23 cellular contexts compared by ENCODE assay signal in the genomic region with DNA sequence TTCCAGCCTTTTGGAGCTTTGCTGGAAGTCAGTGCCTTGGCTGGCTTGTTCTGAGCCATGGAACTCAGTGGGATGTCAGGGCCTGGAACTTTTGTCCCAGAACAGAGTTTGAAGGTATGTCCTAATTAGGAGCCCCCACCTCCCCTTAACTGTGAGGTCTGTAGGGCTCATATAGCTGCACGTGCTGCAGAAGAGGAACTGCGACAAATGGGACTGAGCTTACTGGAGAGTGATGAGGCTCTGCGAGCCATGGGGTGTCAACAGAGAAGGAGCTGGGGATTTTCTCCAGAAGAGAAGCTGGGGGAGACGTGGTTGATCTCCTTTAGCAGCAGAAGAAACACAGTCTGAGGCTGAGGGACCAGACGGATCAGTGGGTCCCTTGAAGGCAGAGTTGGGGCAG. TPM values are rescaled to one million over a fixed set of nuclear protein-coding genes. Genes with fewer than 3 reads are reported as not detected.
DNase-seq lines count a peak whose midpoint lies in the region; TF ChIP-seq lines count a peak whose summit lies in the region.
"Had no signal": no experiment of that assay in that cellular context is flagged by ENCODE, and none has a peak within 500 bp of the region (broad histone marks: within the 10 kb centered on the region; RNA-seq: fewer than 3 reads in every experiment).

No MANE protein-coding gene starts in this region.

- intact Hi-C loops in sigmoid colon (cut with DNase I) (no loop called here), adrenal gland (cut with DNase I) (no loop called here)

- 73 to 95% methylated on average over 5 of the region's 5 CpGs for WGBS in sigmoid colon, 2 donors
- WGBS in adrenal gland, 4 donors = 90 to 96% (median 91%) methylated on average over 4 to 5 of the region's 5 CpGs

- H3K27ac ChIP-seq in BLaER1 (no peak overlapping the region), sigmoid colon (no peak overlapping the region), adrenal gland (no peak overlapping the region)
- H3K27ac ChIP-seq: Peyer's patch, SJCRH30 had no signal

- no peaks in the 10 kb centered on the region for H3K27me3 ChIP-seq in BLaER1
- H3K27me3 ChIP-seq in sigmoid colon = no peaks in the 10 kb centered on the region
- H3K27me3 ChIP-seq in adrenal gland = no peaks in the 10 kb centered on the region
- H3K27me3 ChIP-seq in H7 (ENCODE audit: control insufficient read depth, insufficient read depth, low read length) = no peaks in the 10 kb centered on the region; the same call in 1 of the 2 replicates
- H3K27me3 ChIP-seq: Peyer's patch, SJCRH30 had no signal

- no peak for TF ChIP-seq EP300 in sigmoid colon (IDR thresholded peaks at IDR 0.05)

- H3K9me3 ChIP-seq in BLaER1 (no peaks in the 10 kb centered on the region), sigmoid colon (no peaks in the 10 kb centered on the region), adrenal gland (replicated peaks in 1 of 3) (no peaks in the 10 kb centered on the region)
- H3K9me3 ChIP-seq: Peyer's patch, SJCRH30 had no signal

- TF ChIP-seq CTCF in chondrocyte (IDR thresholded peaks at IDR 0.05) (no peak), sigmoid colon (IDR thresholded peaks at IDR 0.05) (no peak), adrenal gland (IDR thresholded peaks at IDR 0.05) (no peak)

- no peak overlapping the region for H3K4me3 Mint-ChIP-seq in chondrocyte (ENCODE audit: unreplicated experiment)
- H3K4me3 Mint-ChIP-seq in activated T-cell treated with anti-CD3 and anti-CD28 coated beads, Interleukin-2, amount 50 U/mL, for 24 hours = no peak overlapping the region
- H3K4me3 Mint-ChIP-seq: CD4-positive, alpha-beta T cell had no signal

- peaks cover 12% of the 10 kb centered on the region; the same call in 1 of the 2 replicates for H3K36me3 ChIP-seq in BLaER1
- peaks cover 0 to 9% (median 0%) of the 10 kb centered on the region in 4 donors for H3K36me3 ChIP-seq in sigmoid colon
- H3K36me3 ChIP-seq in adrenal gland (replicated peaks in 1 of 2) = no peaks in the 10 kb centered on the region
- no peaks in the 10 kb centered on the region; the same call in 1 of the 2 replicates for H3K36me3 ChIP-seq in H7 (replicated peaks; ENCODE audit: control insufficient read depth, insufficient read depth, low read length)
- H3K36me3 ChIP-seq: Peyer's patch, SJCRH30 had no signal

- H3K9me3 Mint-ChIP-seq in chondrocyte (ENCODE audit: low read depth) = no peaks in the 10 kb centered on the region
- no peaks in the 10 kb centered on the region for H3K9me3 Mint-ChIP-seq in activated T-cell treated with anti-CD3 and anti-CD28 coated beads, Interleukin-2, amount 50 U/mL, for 24 hours
- H3K9me3 Mint-ChIP-seq: CD4-positive, alpha-beta T cell had no signal

- H3K4me1 Mint-ChIP-seq in chondrocyte (ENCODE audit: low read depth) = peaks cover 7% of the 10 kb centered on the region
- peaks cover 10% of the 10 kb centered on the region for H3K4me1 Mint-ChIP-seq in activated T-cell treated with anti-CD3 and anti-CD28 coated beads, Interleukin-2, amount 50 U/mL, for 24 hours (ENCODE audit: low read depth)

- H3K4me3 ChIP-seq in BLaER1 (no peak overlapping the region), sigmoid colon (no peak overlapping the region), adrenal gland (no peak overlapping the region), H7 (ENCODE audit: insufficient read depth, low read depth, low read length) (no peak overlapping the region)
- H3K4me3 ChIP-seq: Peyer's patch, SJCRH30 had no signal

- H3K36me3 Mint-ChIP-seq in chondrocyte (ENCODE audit: low read depth) = peaks cover 9% of the 10 kb centered on the region
- no peaks in the 10 kb centered on the region for H3K36me3 Mint-ChIP-seq in activated T-cell treated with anti-CD3 and anti-CD28 coated beads, Interleukin-2, amount 50 U/mL, for 24 hours (ENCODE audit: low read depth)

- H3K4me2 ChIP-seq in BLaER1 = peak overlapping the region; percentile 79; the same call in 1 of the 2 replicates

- H4K20me1 ChIP-seq in BLaER1 = peaks cover 7% of the 10 kb centered on the region; the same call in 1 of the 2 replicates

- DNase-seq in MV-4-11 (lab: John Stamatoyannopoulos, UW) (peak; percentile 75), chondrocyte (ENCODE audit: low spot score) (peak; percentile 18), sigmoid colon (peak; percentile 38), NCI-H1105 treated with DMSO at 0.1 percent for 48 hours (lab: John Stamatoyannopoulos, UW) (no peak), adrenal gland (no peak), H7 (no peak)
- no peak for DNase-seq in activated T-cell treated with anti-CD3 and anti-CD28 coated beads, Interleukin-2, amount 50 U/mL, for 24 hours
- DNase-seq: CD4-positive, alpha-beta T cell; COR-L47; DND-41; GOT3; Kasumi-1; NCI-H1092; NCI-H146; NCI-H2029; NCI-H226; NCI-H510A treated with DMSO at 0.1 percent for 48 hours; NCI-H82; Peyer's patch; SJCRH30 had no signal

- peaks cover 52% of the 10 kb centered on the region for H3K4me1 ChIP-seq in BLaER1
- peaks cover 0 to 14% (median 10%) of the 10 kb centered on the region in 4 donors for H3K4me1 ChIP-seq in sigmoid colon
- H3K4me1 ChIP-seq in adrenal gland (replicated peaks in 1 of 2) = peaks cover 4 to 16% of the 10 kb centered on the region in 2 donors
- H3K4me1 ChIP-seq: SJCRH30 had no signal

- no peak overlapping the region for H3K27ac Mint-ChIP-seq in chondrocyte (ENCODE audit: unreplicated experiment)
- H3K27ac Mint-ChIP-seq in activated T-cell treated with anti-CD3 and anti-CD28 coated beads, Interleukin-2, amount 50 U/mL, for 24 hours = no peak overlapping the region
- H3K27ac Mint-ChIP-seq: CD4-positive, alpha-beta T cell had no signal

- TF ChIP-seq POLR2A in sigmoid colon (IDR thresholded peaks at IDR 0.05) = no peak
- no peak for TF ChIP-seq POLR2A in adrenal gland (IDR thresholded peaks at IDR 0.05)

- no peak overlapping the region for H3K9ac ChIP-seq in BLaER1

- no peaks in the 10 kb centered on the region for H3K27me3 Mint-ChIP-seq in chondrocyte (ENCODE audit: low read depth)
- no peaks in the 10 kb centered on the region for H3K27me3 Mint-ChIP-seq in activated T-cell treated with anti-CD3 and anti-CD28 coated beads, Interleukin-2, amount 50 U/mL, for 24 hours
- H3K27me3 Mint-ChIP-seq: CD4-positive, alpha-beta T cell had no signal

RNA-seq across cellular contexts. Expression of a gene that starts 10.9 kb away (rescaled TPM):
- 17.4 to 18.2 TPM (median 18.1 TPM) in 3 replicates for total RNA-seq in chondrocyte
- total RNA-seq in sigmoid colon = 10 to 100 TPM in 1 of 4 donors, 1 to 10 TPM in 3; 6.4 to 12.5 (median 8.4) TPM
- polyA plus RNA-seq in sigmoid colon = 1 to 10 TPM; 3.5 to 9.5 (median 4.2) TPM
- 10 to 100 TPM in 7 of 8 donors, 1 to 10 TPM in 1; 7.8 to 43.6 (median 19.8) TPM for total RNA-seq in adrenal gland
- 10 to 100 TPM; 13.3 to 33.3 (median 23.2) TPM for polyA plus RNA-seq in adrenal gland
- total RNA-seq in H7 (2014; rRNA removed; shearing (Covaris generic)) = 2.0 and 3.1 TPM in 2 replicates

RNA-seq across cellular contexts. Expression of a gene that starts 11.4 kb away (rescaled TPM):
- total RNA-seq in chondrocyte (not detected in 3 replicates), sigmoid colon (not detected), adrenal gland (under 1 TPM in 1 of 8 donors, not detected in 7; 0.22 TPM)
- polyA plus RNA-seq in sigmoid colon (under 1 TPM in 1 of 3 donors, not detected in 2; 0.03 TPM), adrenal gland (under 1 TPM in 2 of 3 donors, not detected in 1; 0.07 to 0.16 TPM)
- not detected in 2 replicates for total RNA-seq in H7 (2014; rRNA removed; shearing (Covaris generic))
- total RNA-seq: CD4-positive, alpha-beta T cell; MCF 10A; OCI-LY7; Peyer's patch; SJCRH30 had no signal

RNA-seq across cellular contexts. Expression of a gene that starts 25.1 kb away (rescaled TPM):
- total RNA-seq in chondrocyte = 30.3 to 32.8 TPM (median 32.0 TPM) in 3 replicates
- total RNA-seq in sigmoid colon = 10 to 100 TPM; 23.5 to 42.8 (median 36.2) TPM
- polyA plus RNA-seq in sigmoid colon = 100 to 1,000 TPM in 2 of 3 donors, 10 to 100 TPM in 1; 85.8 to 125 (median 112) TPM
- 10 to 100 TPM; 27.6 to 99.6 (median 80.5) TPM for total RNA-seq in adrenal gland
- polyA plus RNA-seq in adrenal gland = 100 to 1,000 TPM in 2 of 3 donors, 10 to 100 TPM in 1; 83.5 to 199 (median 119) TPM
- total RNA-seq in H7 (2014; rRNA removed; shearing (Covaris generic)) = 46.9 and 53.8 TPM in 2 replicates

RNA-seq across cellular contexts. Expression of a gene that starts 27.9 kb away (rescaled TPM):
- total RNA-seq in chondrocyte = 0.30 to 3.3 TPM (median 0.82 TPM) in 3 replicates
- total RNA-seq in sigmoid colon = 1 to 10 TPM; 1.4 to 2.8 (median 2.4) TPM
- polyA plus RNA-seq in sigmoid colon = 1 to 10 TPM in 1 of 3 donors, not detected in 2; 1.1 TPM
- 1 to 10 TPM in 7 of 8 donors, under 1 TPM in 1; 0.98 to 3.6 (median 2.7) TPM for total RNA-seq in adrenal gland
- 1 to 10 TPM; 1.2 to 9.2 (median 4.2) TPM for polyA plus RNA-seq in adrenal gland
- total RNA-seq in H7 (2014; rRNA removed; shearing (Covaris generic)) = 0.15 and 0.55 TPM in 2 replicates

RNA-seq across cellular contexts. Expression of a gene that starts 30.3 kb away (rescaled TPM):
- not detected in 3 replicates for total RNA-seq in chondrocyte
- total RNA-seq in sigmoid colon = not detected
- polyA plus RNA-seq in sigmoid colon = not detected
- not detected for total RNA-seq in adrenal gland
- polyA plus RNA-seq in adrenal gland = not detected
- not detected in 2 replicates for total RNA-seq in H7 (2014; rRNA removed; shearing (Covaris generic))
- total RNA-seq: CD4-positive, alpha-beta T cell; MCF 10A; OCI-LY7; Peyer's patch; SJCRH30 had no signal

Comparison
In these comparisons a context has a peak if more than half of its experiments do, and no peak if none do; other contexts are left out.
1. DNase-seq: peak in MV-4-11 (single experiment), chondrocyte (single experiment) and sigmoid colon (single experiment); none in activated T-cell treated with anti-CD3 and anti-CD28 coated beads, Interleukin-2, amount 50 U/mL, for 24 hours (single experiment), NCI-H1105 treated with DMSO at 0.1 percent for 48 hours (single experiment), adrenal gland (0 of 7) and H7 (single experiment).